In the genomic region with DNA sequence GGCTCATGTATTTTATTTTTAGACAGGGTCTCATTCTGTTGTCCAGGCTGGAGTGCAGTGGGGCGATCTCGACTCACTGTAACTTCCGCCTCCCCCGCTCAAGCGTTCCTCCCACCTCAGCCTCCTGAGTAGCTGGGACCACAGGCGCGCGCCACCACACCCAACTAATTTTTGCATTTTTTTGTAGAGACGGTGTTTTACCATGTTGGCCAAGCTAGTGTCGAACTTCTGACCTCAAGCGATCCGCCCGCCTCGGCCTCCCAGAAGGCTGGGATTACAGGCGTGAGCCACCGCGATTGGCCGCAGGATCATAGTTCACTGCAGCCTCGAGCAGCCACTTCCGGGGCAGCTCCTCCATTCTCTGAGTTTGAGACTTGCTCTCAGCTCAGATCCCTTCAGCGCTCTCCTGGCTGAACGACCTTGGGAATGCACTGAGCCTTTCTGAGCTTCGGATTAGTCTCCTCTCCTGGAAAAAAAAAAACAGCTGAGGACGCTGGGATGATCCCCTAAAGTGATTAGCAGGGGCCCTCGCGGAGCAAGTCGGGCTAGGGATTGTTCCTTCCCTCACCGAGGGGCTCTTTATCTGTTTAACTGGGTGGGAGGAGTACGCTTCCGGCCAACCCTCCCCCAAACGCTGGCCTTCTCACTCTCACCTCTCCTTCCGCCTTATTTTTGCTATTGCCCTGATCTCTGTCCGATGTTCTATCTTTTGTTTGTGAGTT, we compare ENCODE assay signal across 1 cellular context.
A peak's percentile ranks its signal among the peaks of the same experiment; 100 is the strongest.
TF ChIP-seq lines count a peak whose summit lies in the region.

No MANE protein-coding gene starts in this region.

TF ChIP-seq in HepG2, 621 proteins besides CTCF, POLR2A, EP300 and RAD21 (continued from another document and continues in another):
- TF ChIP-seq, protein P1, sequence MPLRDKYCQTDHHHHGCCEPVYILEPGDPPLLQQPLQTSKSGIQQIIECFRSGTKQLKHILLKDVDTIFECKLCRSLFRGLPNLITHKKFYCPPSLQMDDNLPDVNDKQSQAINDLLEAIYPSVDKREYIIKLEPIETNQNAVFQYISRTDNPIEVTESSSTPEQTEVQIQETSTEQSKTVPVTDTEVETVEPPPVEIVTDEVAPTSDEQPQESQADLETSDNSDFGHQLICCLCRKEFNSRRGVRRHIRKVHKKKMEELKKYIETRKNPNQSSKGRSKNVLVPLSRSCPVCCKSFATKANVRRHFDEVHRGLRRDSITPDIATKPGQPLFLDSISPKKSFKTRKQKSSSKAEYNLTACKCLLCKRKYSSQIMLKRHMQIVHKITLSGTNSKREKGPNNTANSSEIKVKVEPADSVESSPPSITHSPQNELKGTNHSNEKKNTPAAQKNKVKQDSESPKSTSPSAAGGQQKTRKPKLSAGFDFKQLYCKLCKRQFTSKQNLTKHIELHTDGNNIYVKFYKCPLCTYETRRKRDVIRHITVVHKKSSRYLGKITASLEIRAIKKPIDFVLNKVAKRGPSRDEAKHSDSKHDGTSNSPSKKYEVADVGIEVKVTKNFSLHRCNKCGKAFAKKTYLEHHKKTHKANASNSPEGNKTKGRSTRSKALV (CRISPR knock-in tag; IDR thresholded peaks at IDR 0.05): 0 out of 2 replicates have a peak, but pooled peaks have one; percentile 1
- no peak for TF ChIP-seq ZNF564 (CRISPR knock-in tag; IDR thresholded peaks at IDR 0.05)
- no peak for TF ChIP-seq KDM4B (CRISPR knock-in tag; IDR thresholded peaks at IDR 0.05)
- TF ChIP-seq FOXK1 (CRISPR knock-in tag; IDR thresholded peaks at IDR 0.05; ENCODE audit: borderline replicate concordance, low read depth): no peak
- peak; percentile 92 for TF ChIP-seq NR2C2 (CRISPR knock-in tag; IDR thresholded peaks at IDR 0.05; ENCODE audit: borderline replicate concordance)
- no peak; the same call in 1 of the 2 replicates for TF ChIP-seq TBX2 (CRISPR knock-in tag; IDR thresholded peaks at IDR 0.05; ENCODE audit: borderline replicate concordance)
- peak; percentile 59 for TF ChIP-seq YY1 (IDR thresholded peaks at IDR 0.05; ENCODE audit: insufficient read depth, insufficient replicate concordance, low read depth, low read length)
- TF ChIP-seq ZFP41 (CRISPR knock-in tag; IDR thresholded peaks at IDR 0.05; ENCODE audit: borderline replicate concordance): no peak
- TF ChIP-seq ZFY (CRISPR knock-in tag; IDR thresholded peaks at IDR 0.05): no peak
- no peak for TF ChIP-seq HES4 (CRISPR knock-in tag; IDR thresholded peaks at IDR 0.05; ENCODE audit: borderline replicate concordance)
- TF ChIP-seq ZBTB20 (CRISPR knock-in tag; IDR thresholded peaks at IDR 0.05; ENCODE audit: borderline replicate concordance, low read depth): peak; percentile 78; the same call in 1 of the 2 replicates
- no peak for TF ChIP-seq ZNF570 (CRISPR knock-in tag; IDR thresholded peaks at IDR 0.05; ENCODE audit: borderline replicate concordance)
- TF ChIP-seq KDM3A (CRISPR knock-in tag; IDR thresholded peaks at IDR 0.05; ENCODE audit: low read depth): peak; percentile 55; the same call in 1 of the 2 replicates
- TF ChIP-seq ZNF619 (CRISPR knock-in tag; IDR thresholded peaks at IDR 0.05): no peak
- TF ChIP-seq, protein P2, sequence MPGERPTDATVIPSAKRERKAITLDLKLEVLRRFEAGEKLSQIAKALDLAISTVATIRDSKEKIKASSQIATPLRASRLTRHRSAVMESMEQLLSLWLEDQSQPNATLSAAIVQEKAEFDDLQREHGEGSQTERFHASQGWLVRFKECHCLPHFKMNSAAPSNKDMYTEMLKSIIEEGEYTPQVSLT (CRISPR knock-in tag; IDR thresholded peaks at IDR 0.05; ENCODE audit: borderline replicate concordance, low read depth): no peak
- TF ChIP-seq ZNF296 (CRISPR knock-in tag; conservative IDR thresholded peaks at IDR 0.05): no peak; the same call in 1 of the 2 replicates
- TF ChIP-seq ZC3H4 (CRISPR knock-in tag; IDR thresholded peaks at IDR 0.05; ENCODE audit: borderline replicate concordance): 0 out of 2 replicates have a peak, but pooled peaks have one; percentile 71
- TF ChIP-seq POGZ (CRISPR knock-in tag; IDR thresholded peaks at IDR 0.05): peak; percentile 51; the same call in 1 of the 2 replicates
- no peak for TF ChIP-seq MAFK (conservative IDR thresholded peaks at IDR 0.05 in 1 of 2, IDR thresholded peaks at IDR 0.05 in 1 of 2; ENCODE audit: low read length in 2 of 2)
- no peak for TF ChIP-seq ZNF251 (CRISPR knock-in tag; IDR thresholded peaks at IDR 0.05)
- no peak for TF ChIP-seq SCMH1 (CRISPR knock-in tag; IDR thresholded peaks at IDR 0.05; ENCODE audit: borderline replicate concordance)
- no peak for TF ChIP-seq KDM6A (CRISPR knock-in tag; IDR thresholded peaks at IDR 0.05; ENCODE audit: low read depth)
- no peak for TF ChIP-seq NRL (CRISPR knock-in tag; IDR thresholded peaks at IDR 0.05; ENCODE audit: borderline replicate concordance)
- TF ChIP-seq, protein P3, sequence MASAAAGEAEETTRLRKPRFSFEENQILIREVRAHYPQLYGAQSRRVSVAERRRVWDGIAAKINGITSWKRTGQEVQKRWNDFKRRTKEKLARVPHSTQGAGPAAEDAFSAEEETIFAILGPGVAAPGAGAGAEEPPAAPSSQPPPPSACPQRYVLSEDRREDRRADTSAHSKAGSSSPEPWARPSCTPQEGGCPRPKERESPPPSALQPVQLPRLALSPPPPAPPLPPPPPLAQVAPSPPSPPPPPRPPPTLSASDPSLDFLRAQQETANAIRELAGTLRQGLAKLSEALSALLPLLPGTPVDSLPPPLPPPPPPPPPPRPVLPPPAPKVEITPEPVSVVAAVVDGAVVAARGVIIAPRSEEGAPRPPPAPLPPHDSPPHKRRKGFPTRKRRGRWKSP (CRISPR knock-in tag; IDR thresholded peaks at IDR 0.05): 0 out of 2 replicates have a peak, but pooled peaks have one; percentile 56
- TF ChIP-seq, protein P4, sequence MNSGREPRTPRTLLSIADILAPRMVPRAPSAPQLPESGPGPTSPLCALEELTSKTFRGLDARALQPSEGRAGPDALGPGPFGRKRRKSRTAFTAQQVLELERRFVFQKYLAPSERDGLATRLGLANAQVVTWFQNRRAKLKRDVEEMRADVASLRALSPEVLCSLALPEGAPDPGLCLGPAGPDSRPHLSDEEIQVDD (CRISPR knock-in tag; IDR thresholded peaks at IDR 0.05; ENCODE audit: borderline replicate concordance): no peak
- TF ChIP-seq, protein P5, sequence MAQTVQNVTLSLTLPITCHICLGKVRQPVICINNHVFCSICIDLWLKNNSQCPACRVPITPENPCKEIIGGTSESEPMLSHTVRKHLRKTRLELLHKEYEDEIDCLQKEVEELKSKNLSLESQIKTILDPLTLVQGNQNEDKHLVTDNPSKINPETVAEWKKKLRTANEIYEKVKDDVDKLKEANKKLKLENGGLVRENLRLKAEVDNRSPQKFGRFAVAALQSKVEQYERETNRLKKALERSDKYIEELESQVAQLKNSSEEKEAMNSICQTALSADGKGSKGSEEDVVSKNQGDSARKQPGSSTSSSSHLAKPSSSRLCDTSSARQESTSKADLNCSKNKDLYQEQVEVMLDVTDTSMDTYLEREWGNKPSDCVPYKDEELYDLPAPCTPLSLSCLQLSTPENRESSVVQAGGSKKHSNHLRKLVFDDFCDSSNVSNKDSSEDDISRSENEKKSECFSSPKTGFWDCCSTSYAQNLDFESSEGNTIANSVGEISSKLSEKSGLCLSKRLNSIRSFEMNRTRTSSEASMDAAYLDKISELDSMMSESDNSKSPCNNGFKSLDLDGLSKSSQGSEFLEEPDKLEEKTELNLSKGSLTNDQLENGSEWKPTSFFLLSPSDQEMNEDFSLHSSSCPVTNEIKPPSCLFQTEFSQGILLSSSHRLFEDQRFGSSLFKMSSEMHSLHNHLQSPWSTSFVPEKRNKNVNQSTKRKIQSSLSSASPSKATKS (CRISPR knock-in tag; IDR thresholded peaks at IDR 0.05): no peak
- TF ChIP-seq, protein P6, sequence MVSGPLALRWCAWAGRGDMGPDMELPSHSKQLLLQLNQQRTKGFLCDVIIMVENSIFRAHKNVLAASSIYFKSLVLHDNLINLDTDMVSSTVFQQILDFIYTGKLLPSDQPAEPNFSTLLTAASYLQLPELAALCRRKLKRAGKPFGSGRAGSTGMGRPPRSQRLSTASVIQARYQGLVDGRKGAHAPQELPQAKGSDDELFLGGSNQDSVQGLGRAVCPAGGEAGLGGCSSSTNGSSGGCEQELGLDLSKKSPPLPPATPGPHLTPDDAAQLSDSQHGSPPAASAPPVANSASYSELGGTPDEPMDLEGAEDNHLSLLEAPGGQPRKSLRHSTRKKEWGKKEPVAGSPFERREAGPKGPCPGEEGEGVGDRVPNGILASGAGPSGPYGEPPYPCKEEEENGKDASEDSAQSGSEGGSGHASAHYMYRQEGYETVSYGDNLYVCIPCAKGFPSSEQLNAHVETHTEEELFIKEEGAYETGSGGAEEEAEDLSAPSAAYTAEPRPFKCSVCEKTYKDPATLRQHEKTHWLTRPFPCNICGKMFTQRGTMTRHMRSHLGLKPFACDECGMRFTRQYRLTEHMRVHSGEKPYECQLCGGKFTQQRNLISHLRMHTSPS (CRISPR knock-in tag; IDR thresholded peaks at IDR 0.05; ENCODE audit: low read depth): no peak
- TF ChIP-seq, protein P7, sequence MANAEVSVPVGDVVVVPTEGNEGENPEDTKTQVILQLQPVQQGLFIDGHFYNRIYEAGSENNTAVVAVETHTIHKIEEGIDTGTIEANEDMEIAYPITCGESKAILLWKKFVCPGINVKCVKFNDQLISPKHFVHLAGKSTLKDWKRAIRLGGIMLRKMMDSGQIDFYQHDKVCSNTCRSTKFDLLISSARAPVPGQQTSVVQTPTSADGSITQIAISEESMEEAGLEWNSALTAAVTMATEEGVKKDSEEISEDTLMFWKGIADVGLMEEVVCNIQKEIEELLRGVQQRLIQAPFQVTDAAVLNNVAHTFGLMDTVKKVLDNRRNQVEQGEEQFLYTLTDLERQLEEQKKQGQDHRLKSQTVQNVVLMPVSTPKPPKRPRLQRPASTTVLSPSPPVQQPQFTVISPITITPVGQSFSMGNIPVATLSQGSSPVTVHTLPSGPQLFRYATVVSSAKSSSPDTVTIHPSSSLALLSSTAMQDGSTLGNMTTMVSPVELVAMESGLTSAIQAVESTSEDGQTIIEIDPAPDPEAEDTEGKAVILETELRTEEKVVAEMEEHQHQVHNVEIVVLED (CRISPR knock-in tag; IDR thresholded peaks at IDR 0.05; ENCODE audit: borderline replicate concordance): no peak
- TF ChIP-seq, protein P8, sequence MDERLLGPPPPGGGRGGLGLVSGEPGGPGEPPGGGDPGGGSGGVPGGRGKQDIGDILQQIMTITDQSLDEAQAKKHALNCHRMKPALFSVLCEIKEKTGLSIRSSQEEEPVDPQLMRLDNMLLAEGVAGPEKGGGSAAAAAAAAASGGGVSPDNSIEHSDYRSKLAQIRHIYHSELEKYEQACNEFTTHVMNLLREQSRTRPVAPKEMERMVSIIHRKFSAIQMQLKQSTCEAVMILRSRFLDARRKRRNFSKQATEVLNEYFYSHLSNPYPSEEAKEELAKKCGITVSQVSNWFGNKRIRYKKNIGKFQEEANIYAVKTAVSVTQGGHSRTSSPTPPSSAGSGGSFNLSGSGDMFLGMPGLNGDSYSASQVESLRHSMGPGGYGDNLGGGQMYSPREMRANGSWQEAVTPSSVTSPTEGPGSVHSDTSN (CRISPR knock-in tag; IDR thresholded peaks at IDR 0.05): no peak
- TF ChIP-seq, protein P9, sequence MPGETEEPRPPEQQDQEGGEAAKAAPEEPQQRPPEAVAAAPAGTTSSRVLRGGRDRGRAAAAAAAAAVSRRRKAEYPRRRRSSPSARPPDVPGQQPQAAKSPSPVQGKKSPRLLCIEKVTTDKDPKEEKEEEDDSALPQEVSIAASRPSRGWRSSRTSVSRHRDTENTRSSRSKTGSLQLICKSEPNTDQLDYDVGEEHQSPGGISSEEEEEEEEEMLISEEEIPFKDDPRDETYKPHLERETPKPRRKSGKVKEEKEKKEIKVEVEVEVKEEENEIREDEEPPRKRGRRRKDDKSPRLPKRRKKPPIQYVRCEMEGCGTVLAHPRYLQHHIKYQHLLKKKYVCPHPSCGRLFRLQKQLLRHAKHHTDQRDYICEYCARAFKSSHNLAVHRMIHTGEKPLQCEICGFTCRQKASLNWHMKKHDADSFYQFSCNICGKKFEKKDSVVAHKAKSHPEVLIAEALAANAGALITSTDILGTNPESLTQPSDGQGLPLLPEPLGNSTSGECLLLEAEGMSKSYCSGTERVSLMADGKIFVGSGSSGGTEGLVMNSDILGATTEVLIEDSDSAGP (CRISPR knock-in tag; IDR thresholded peaks at IDR 0.05; ENCODE audit: borderline replicate concordance): peak; percentile 45; the same call in 1 of the 2 replicates
- TF ChIP-seq ZNF205 (CRISPR knock-in tag; IDR thresholded peaks at IDR 0.05): no peak
- TF ChIP-seq FOXO1 (CRISPR knock-in tag; IDR thresholded peaks at IDR 0.05): 0 out of 2 replicates have a peak, but pooled peaks have one; percentile 6
- TF ChIP-seq, protein P10, sequence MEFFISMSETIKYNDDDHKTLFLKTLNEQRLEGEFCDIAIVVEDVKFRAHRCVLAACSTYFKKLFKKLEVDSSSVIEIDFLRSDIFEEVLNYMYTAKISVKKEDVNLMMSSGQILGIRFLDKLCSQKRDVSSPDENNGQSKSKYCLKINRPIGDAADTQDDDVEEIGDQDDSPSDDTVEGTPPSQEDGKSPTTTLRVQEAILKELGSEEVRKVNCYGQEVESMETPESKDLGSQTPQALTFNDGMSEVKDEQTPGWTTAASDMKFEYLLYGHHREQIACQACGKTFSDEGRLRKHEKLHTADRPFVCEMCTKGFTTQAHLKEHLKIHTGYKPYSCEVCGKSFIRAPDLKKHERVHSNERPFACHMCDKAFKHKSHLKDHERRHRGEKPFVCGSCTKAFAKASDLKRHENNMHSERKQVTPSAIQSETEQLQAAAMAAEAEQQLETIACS (CRISPR knock-in tag; IDR thresholded peaks at IDR 0.05): no peak; the same call in 1 of the 2 replicates
- peak; percentile 55 for TF ChIP-seq NFYC (CRISPR knock-in tag; IDR thresholded peaks at IDR 0.05)
- TF ChIP-seq PHF20 (CRISPR knock-in tag; IDR thresholded peaks at IDR 0.05): 0 out of 2 replicates have a peak, but pooled peaks have one; percentile 35
- no peak for TF ChIP-seq ATRX (CRISPR knock-in tag; IDR thresholded peaks at IDR 0.05; ENCODE audit: borderline replicate concordance)
- TF ChIP-seq ZNF383 (CRISPR knock-in tag; IDR thresholded peaks at IDR 0.05; ENCODE audit: borderline replicate concordance): 0 out of 2 replicates have a peak, but pooled peaks have one; percentile 10
- 0 out of 2 replicates have a peak, but pooled peaks have one; percentile 40 for TF ChIP-seq TGIF2 (CRISPR knock-in tag; IDR thresholded peaks at IDR 0.05)
